In genomic region chr17:5868916-5869475, GRCh38 we compare ENCODE assay signal across 29 cellular contexts.
"Had no signal": no experiment of that assay in that cellular context is flagged by ENCODE, and none has a peak within 500 bp of the region (broad histone marks: within the 10 kb centered on the region; RNA-seq: fewer than 3 reads in every experiment).

No MANE protein-coding gene starts in this region.

- H3K27ac Mint-ChIP-seq: activated B cell treated with CpG ODN at 0.5 μM for 24 hours; activated CD8-positive, alpha-beta T cell treated with anti-CD3 and anti-CD28 coated beads for 36 hours; activated naive CD4-positive, alpha-beta T cell treated with anti-CD3 and anti-CD28 coated beads, Interleukin-2, amount 50 U/mL, for 72 hours; activated T-cell treated with anti-CD3 and anti-CD28 coated beads, Interleukin-2, amount 50 U/mL, for 72 hours; naive B cell; nephron progenitor cell; stimulated activated naive B cell treated with anti-CD40 and anti-IgM and Interleukin-4, amounts not matched to agents 10 μg/mL and 1 μg/mL and 100 μg/mL, for 72 hours had no signal

- H3K9me3 Mint-ChIP-seq: activated B cell treated with CpG ODN at 0.5 μM for 24 hours; activated CD8-positive, alpha-beta T cell treated with anti-CD3 and anti-CD28 coated beads for 36 hours; activated naive CD4-positive, alpha-beta T cell treated with anti-CD3 and anti-CD28 coated beads, Interleukin-2, amount 50 U/mL, for 72 hours; activated T-cell treated with anti-CD3 and anti-CD28 coated beads, Interleukin-2, amount 50 U/mL, for 72 hours; nephron progenitor cell; stimulated activated naive B cell treated with anti-CD40 and anti-IgM and Interleukin-4, amounts not matched to agents 10 μg/mL and 1 μg/mL and 100 μg/mL, for 72 hours had no signal

- H3K4me1 ChIP-seq: colonic mucosa, stomach, thyroid gland, upper lobe of left lung had no signal

- H3K27ac ChIP-seq: colonic mucosa, dorsolateral prefrontal cortex, gastrocnemius medialis, left ventricle myocardium inferior, stomach, thyroid gland, upper lobe of left lung had no signal

- H3K4me3 ChIP-seq: colonic mucosa, dorsolateral prefrontal cortex, gastrocnemius medialis, left ventricle myocardium inferior, lung, mucosa of descending colon, stomach, thyroid gland, upper lobe of left lung had no signal

- H3K27me3 ChIP-seq: colonic mucosa, dorsolateral prefrontal cortex, gastrocnemius medialis, thyroid gland, upper lobe of left lung had no signal

- H3K4me3 Mint-ChIP-seq: activated B cell treated with CpG ODN at 0.5 μM for 24 hours; activated CD8-positive, alpha-beta T cell treated with anti-CD3 and anti-CD28 coated beads for 36 hours; activated T-cell treated with anti-CD3 and anti-CD28 coated beads, Interleukin-2, amount 50 U/mL, for 72 hours; naive B cell; nephron progenitor cell; stimulated activated naive B cell treated with anti-CD40 and anti-IgM and Interleukin-4, amounts not matched to agents 10 μg/mL and 1 μg/mL and 100 μg/mL, for 72 hours had no signal

- H3K36me3 Mint-ChIP-seq: activated naive CD4-positive, alpha-beta T cell treated with anti-CD3 and anti-CD28 coated beads, Interleukin-2, amount 50 U/mL, for 72 hours; stimulated activated naive B cell treated with anti-CD40 and anti-IgM and Interleukin-4, amounts not matched to agents 10 μg/mL and 1 μg/mL and 100 μg/mL, for 72 hours had no signal

- H3K36me3 ChIP-seq: colonic mucosa, gastrocnemius medialis, left ventricle myocardium inferior, stomach, thyroid gland, upper lobe of left lung had no signal

- ATAC-seq: activated CD8-positive, alpha-beta T cell treated with anti-CD3 and anti-CD28 coated beads for 36 hours; activated naive CD4-positive, alpha-beta T cell treated with anti-CD3 and anti-CD28 coated beads, Interleukin-2, amount 50 U/mL, for 72 hours; activated T-cell treated with anti-CD3 and anti-CD28 coated beads, Interleukin-2, amount 50 U/mL, for 72 hours; gastrocnemius medialis; mucosa of descending colon; sciatic nerve; stimulated activated naive B cell treated with anti-CD40 and anti-IgM and Interleukin-4, amounts not matched to agents 10 μg/mL and 1 μg/mL and 100 μg/mL, for 72 hours had no signal

- DNase-seq: activated B cell treated with CpG ODN at 0.5 μM for 24 hours; activated CD4-positive, alpha-beta T cell treated with anti-CD3 and anti-CD28 coated beads, Interleukin-2, amount 50 U/mL, for 1 hour; activated CD8-positive, alpha-beta T cell treated with anti-CD3 and anti-CD28 coated beads for 36 hours; activated naive CD4-positive, alpha-beta T cell; activated T-cell treated with anti-CD3 and anti-CD28 coated beads for 4 hours; activated T-cell treated with anti-CD3 and anti-CD28 coated beads, Interleukin-2, amount 50 U/mL, for 72 hours; colonic mucosa; dorsolateral prefrontal cortex; effector memory CD4-positive, alpha-beta T cell; gastrocnemius medialis; glutamatergic neuron; left ventricle myocardium inferior; mesendoderm; mucosa of descending colon; naive B cell; nephron progenitor cell; nucleus accumbens; posterior cingulate gyrus; small intestine; stimulated activated CD4-positive, alpha-beta T cell treated with anti-CD3 and anti-CD28 coated beads, Interleukin-4, amount 100 ng/mL, for 4 hours; stimulated activated CD8-positive, alpha-beta memory T cell treated with anti-CD3 and anti-CD28 coated beads, Interleukin-4, amount 100 ng/mL, for 48 hours; stimulated activated naive B cell treated with anti-CD40 and anti-IgM and Interleukin-4, amounts not matched to agents 10 μg/mL and 1 μg/mL and 100 μg/mL, for 72 hours; stomach; T-helper 2 cell; thyroid gland; upper lobe of left lung had no signal

- H3K9me3 ChIP-seq: colonic mucosa, gastrocnemius medialis, left ventricle myocardium inferior, mucosa of descending colon, stomach, thyroid gland, upper lobe of left lung had no signal

- H3K4me1 Mint-ChIP-seq: activated B cell treated with CpG ODN at 0.5 μM for 24 hours, naive B cell had no signal
